Comparison of ENCODE assay signal across 7 cellular contexts in genomic region chr4:173288296-173288695, GRCh38. TPM values are rescaled to one million over a fixed set of nuclear protein-coding genes. Genes with fewer than 3 reads are reported as not detected.
A peak's percentile ranks its signal among the peaks of the same experiment; 100 is the strongest.
DNase-seq lines count a peak whose midpoint lies in the region; ATAC-seq and TF ChIP-seq lines count a peak whose summit lies in the region.

No MANE protein-coding gene starts in this region.

- H3K36me3 ChIP-seq in SJCRH30, result no peaks in the 10 kb centered on the region
- no peaks in the 10 kb centered on the region for H3K36me3 ChIP-seq in cardiac muscle cell

- no peaks in the 10 kb centered on the region for H3K27me3 ChIP-seq in SJCRH30
- no peaks in the 10 kb centered on the region for H3K27me3 ChIP-seq in cardiac muscle cell

- H3K27ac ChIP-seq in SJCRH30, result no peak overlapping the region
- no peak overlapping the region for H3K27ac ChIP-seq in cardiac muscle cell

- H3K9me3 ChIP-seq in SJCRH30 (replicated peaks) (no peaks in the 10 kb centered on the region; the same call in 1 of the 2 replicates), cardiac muscle cell (ENCODE audit: low read depth) (no peaks in the 10 kb centered on the region)

- peak; percentile 61 for TF ChIP-seq CTCF in cardiac muscle cell (IDR thresholded peaks at IDR 0.05; ENCODE audit: low read depth, low read length)

- peak; percentile 60 for ATAC-seq in GM18517 (IDR thresholded peaks at IDR 0.05; ENCODE audit: unreplicated experiment)
- ATAC-seq in HG03045 (IDR thresholded peaks at IDR 0.05; ENCODE audit: unreplicated experiment), result peak; percentile 58
- no peak for ATAC-seq in HG03521 (IDR thresholded peaks at IDR 0.05; ENCODE audit: unreplicated experiment)

- H3K4me1 ChIP-seq in SJCRH30 (no peaks in the 10 kb centered on the region), cardiac muscle cell (ENCODE audit: low read depth) (peaks cover 20% of the 10 kb centered on the region)

- DNase-seq in SJCRH30 (peak; percentile 36 to 62), cardiac muscle cell (ENCODE audit: low read depth in 1 of 2, low spot score in 1 of 2) (peak; percentile 74 to 84)
- peak; percentile 48 for DNase-seq in activated gamma-delta T cell treated with anti-CD3 and anti-CD28 coated beads, Interleukin-2, amount 50 U/mL, for 16 hours (ENCODE audit: low read depth)
- DNase-seq in stimulated activated CD4-positive, alpha-beta T cell treated with anti-CD3 and anti-CD28 coated beads, Interleukin-12 subunit alpha, Interleukin-12 subunit beta, amount 100 ng/mL, for 24 hours (ENCODE audit: low read depth in 2 of 2), result peak; percentile 49 to 74

- H3K4me3 ChIP-seq in SJCRH30 (no peak overlapping the region), cardiac muscle cell (no peak overlapping the region)

RNA-seq across cellular contexts. Expression of gene HMGB2, which starts 45.9 kb away (rescaled TPM):
- total RNA-seq in SJCRH30 (2014; rRNA removed; shearing (Covaris generic)), result 281 and 327 TPM in 2 replicates
- total RNA-seq in cardiac muscle cell, result 89.0 and 443 TPM in 2 replicates
- 195 and 728 TPM in 2 replicates for polyA plus RNA-seq in cardiac muscle cell
